Comparison of ENCODE assay signal across 21 cellular contexts in the genomic region with DNA sequence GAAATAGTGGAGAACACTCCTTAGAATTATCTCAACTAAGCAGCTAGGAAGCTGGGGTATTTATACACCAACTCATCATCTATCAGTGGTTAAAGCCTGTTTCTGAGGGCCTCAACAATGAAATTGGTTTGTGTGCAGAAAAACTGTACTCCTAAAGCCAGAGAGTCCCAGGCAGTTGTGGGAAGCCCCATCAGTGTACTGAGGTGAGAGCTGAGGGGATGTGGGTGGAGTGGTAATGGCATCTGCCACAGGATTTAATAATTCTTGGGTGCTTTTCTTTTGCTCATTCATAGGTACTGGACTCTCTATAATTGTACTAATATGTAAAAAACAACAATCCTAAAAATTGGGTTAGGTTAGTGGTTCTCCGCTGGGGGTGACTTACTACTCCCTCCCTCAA.
"Had no signal": no experiment of that assay in that cellular context is flagged by ENCODE, and none has a peak within 500 bp of the region (broad histone marks: within the 10 kb centered on the region; RNA-seq: fewer than 3 reads in every experiment).

No MANE protein-coding gene starts in this region.

- ATAC-seq: activated CD4-positive, alpha-beta T cell treated with anti-CD3 and anti-CD28 coated beads for 36 hours had no signal

- H3K36me3 ChIP-seq: neutrophil, ovary, upper lobe of left lung had no signal

- H2AFZ ChIP-seq: hepatocyte had no signal

- H3K4me2 ChIP-seq: hepatocyte had no signal

- H3K9me3 ChIP-seq: neutrophil, ovary, upper lobe of left lung had no signal

- H3K36me3 Mint-ChIP-seq: WTC11 had no signal

- H3K27me3 ChIP-seq: foreskin keratinocyte, hepatocyte, neutrophil, ovary, upper lobe of left lung had no signal

- DNase-seq: activated CD4-positive, alpha-beta T cell treated with anti-CD3 and anti-CD28 coated beads for 36 hours; activated CD4-positive, alpha-beta T cell treated with anti-CD3 and anti-CD28 coated beads, Interleukin-2, amount 50 U/mL, for 4 hours; activated naive CD4-positive, alpha-beta T cell treated with anti-CD3 and anti-CD28 coated beads for 36 hours; activated naive CD8-positive, alpha-beta T cell treated with anti-CD3 and anti-CD28 coated beads, Interleukin-2, amount 10 ng/mL, durations not matched to agents 7 days and 5 days; activated T-cell treated with anti-CD3 and anti-CD28 coated beads, Interleukin-2, amount 50 U/mL, for 48 hours; amniotic stem cell; dermis blood vessel endothelial cell; effector CD8-positive, alpha-beta T cell; erythroblast; glutamatergic neuron; left ventricle myocardium superior; ovary; right cardiac atrium; stimulated activated CD4-positive, alpha-beta T cell treated with anti-CD3 and anti-CD28 coated beads, Interleukin-12 subunit alpha, Interleukin-12 subunit beta, amount 100 ng/mL, for 4 hours; T-helper 9 cell; upper lobe of left lung had no signal

- H3K27ac Mint-ChIP-seq: activated CD4-positive, alpha-beta T cell treated with anti-CD3 and anti-CD28 coated beads for 36 hours; activated naive CD4-positive, alpha-beta T cell treated with anti-CD3 and anti-CD28 coated beads for 36 hours; activated naive CD8-positive, alpha-beta T cell treated with anti-CD3 and anti-CD28 coated beads, Interleukin-2, amount 10 ng/mL, durations not matched to agents 7 days and 5 days; WTC11 had no signal

- H3K79me2 ChIP-seq: hepatocyte had no signal

- H3K4me3 ChIP-seq: hepatocyte, ovary, upper lobe of left lung had no signal

- H3K4me3 Mint-ChIP-seq: activated CD4-positive, alpha-beta T cell treated with anti-CD3 and anti-CD28 coated beads for 36 hours; activated naive CD4-positive, alpha-beta T cell treated with anti-CD3 and anti-CD28 coated beads for 36 hours; activated naive CD8-positive, alpha-beta T cell treated with anti-CD3 and anti-CD28 coated beads, Interleukin-2, amount 10 ng/mL, durations not matched to agents 7 days and 5 days; nephron; WTC11 had no signal

- H3K27ac ChIP-seq: foreskin keratinocyte, hepatocyte, neutrophil, ovary, upper lobe of left lung had no signal
